Comparison of ENCODE assay signal across 22 cellular contexts in genomic region chr17:17524091-17524490, GRCh38. TPM values are rescaled to one million over a fixed set of nuclear protein-coding genes. Genes with fewer than 3 reads are reported as not detected.
DNase-seq lines count a peak whose midpoint lies in the region; ATAC-seq, FAIRE-seq and TF ChIP-seq lines count a peak whose summit lies in the region.
"Had no signal": no experiment of that assay in that cellular context is flagged by ENCODE, and none has a peak within 500 bp of the region (broad histone marks: within the 10 kb centered on the region; RNA-seq: fewer than 3 reads in every experiment).

No MANE protein-coding gene starts in this region.

- peaks cover 0 to 6% (median 0%) of the 10 kb centered on the region in 5 experiments for H3K9me3 Mint-ChIP-seq in brain
- peaks cover 6% of the 10 kb centered on the region for H3K9me3 Mint-ChIP-seq in nephron progenitor cell
- H3K9me3 Mint-ChIP-seq: HFFc6 had no signal

- H3K9me3 ChIP-seq in heart left ventricle = no peaks in the 10 kb centered on the region
- H3K9me3 ChIP-seq in uterus = no peaks in the 10 kb centered on the region
- H3K9me3 ChIP-seq: BLaER1 had no signal

- H3K4me3 ChIP-seq in heart left ventricle = no peak overlapping the region
- no peak overlapping the region for H3K4me3 ChIP-seq in uterus
- H3K4me3 ChIP-seq: BLaER1, GM23248 had no signal

- no peaks in the 10 kb centered on the region for H3K27me3 Mint-ChIP-seq in brain
- H3K27me3 Mint-ChIP-seq in nephron progenitor cell (ENCODE audit: low read depth, poor library complexity) = no peaks in the 10 kb centered on the region
- H3K27me3 Mint-ChIP-seq: CD4-positive, CD25-positive, alpha-beta regulatory T cell had no signal

- H3K27me3 ChIP-seq in heart left ventricle = no peaks in the 10 kb centered on the region
- H3K27me3 ChIP-seq in uterus = no peaks in the 10 kb centered on the region
- H3K27me3 ChIP-seq: BLaER1 had no signal

- H3K27ac Mint-ChIP-seq in brain = peak overlapping the region in 4 of 5 experiments; percentile 16 to 85 (median 46)
- H3K27ac Mint-ChIP-seq in nephron progenitor cell = peak overlapping the region; percentile 81
- H3K27ac Mint-ChIP-seq: CD4-positive, CD25-positive, alpha-beta regulatory T cell; HFFc6 had no signal

- H3K4me1 Mint-ChIP-seq in brain = peaks cover 41% of the 10 kb centered on the region
- H3K4me1 Mint-ChIP-seq in nephron progenitor cell = peaks cover 28% of the 10 kb centered on the region
- H3K4me1 Mint-ChIP-seq: CD4-positive, CD25-positive, alpha-beta regulatory T cell had no signal

- 97 to 100% (median 98%) methylated on average over 8 of the region's 8 CpGs for WGBS in heart left ventricle, 4 donors

- H3K36me3 Mint-ChIP-seq in brain = no peaks in the 10 kb centered on the region
- H3K36me3 Mint-ChIP-seq in nephron progenitor cell (ENCODE audit: low read depth) = peaks cover 5% of the 10 kb centered on the region

- TF ChIP-seq CTCF in heart left ventricle (IDR thresholded peaks at IDR 0.05) (no peak), brain (conservative IDR thresholded peaks at IDR 0.05) (no peak), nephron progenitor cell (IDR thresholded peaks at IDR 0.05) (no peak), uterus (IDR thresholded peaks at IDR 0.05) (no peak)

- no peak for TF ChIP-seq POLR2A in heart left ventricle (IDR thresholded peaks at IDR 0.05)
- TF ChIP-seq POLR2A in uterus (IDR thresholded peaks at IDR 0.05) = no peak

- H3K27ac ChIP-seq in heart left ventricle (no peak overlapping the region), uterus (no peak overlapping the region)
- H3K27ac ChIP-seq: GM23248 had no signal

- ATAC-seq in Right ventricle myocardium superior (ENCODE audit: poor library complexity) (no peak), heart left ventricle (no peak)
- ATAC-seq: SK-N-SH treated with all-trans-retinoic acid at 6 μM for 48 hours had no signal

- H3K4me3 Mint-ChIP-seq in brain (no peak overlapping the region), nephron progenitor cell (no peak overlapping the region)
- H3K4me3 Mint-ChIP-seq: CD4-positive, CD25-positive, alpha-beta regulatory T cell; H9; HFFc6 had no signal

- intact Hi-C loops in Right ventricle myocardium superior (cut with DNase I) (no loop called here), heart left ventricle (cut with DNase I) (no loop called here), uterus (cut with DNase I; ENCODE audit: low total_unique reads) (no loop called here)

- H3K36me3 ChIP-seq in heart left ventricle (peaks cover 0 to 4% (median 0%) of the 10 kb centered on the region in 9 donors), uterus (no peaks in the 10 kb centered on the region)
- H3K36me3 ChIP-seq: BLaER1 had no signal

- H3K4me1 ChIP-seq in heart left ventricle (peaks cover 0 to 37% (median 12%) of the 10 kb centered on the region in 12 donors), uterus (no peaks in the 10 kb centered on the region)

- peak; percentile 10 for DNase-seq in Right ventricle myocardium superior
- DNase-seq in heart left ventricle = no peak
- DNase-seq in nephron progenitor cell = no peak
- DNase-seq in RCC 7860 (ENCODE audit: low spot score) = no peak
- DNase-seq in activated CD4-positive, alpha-beta T cell treated with anti-CD3 and anti-CD28 coated beads for 1 hour = no peak
- DNase-seq in uterus = no peak
- DNase-seq: CD4-positive, CD25-positive, alpha-beta regulatory T cell; DMS53; GM23248; H9; HFFc6; MV-4-11; NCI-H1930; NCI-H2107 had no signal

- FAIRE-seq in RCC 7860 (lab: Jason Lieb, UNC) = no peak
- FAIRE-seq: A204.1, D721Med, G401.6, HTR-8/SVneo had no signal

RNA-seq across cellular contexts. Expression of gene RASD1, which starts 27.9 kb away (rescaled TPM):
- total RNA-seq in Right ventricle myocardium superior (39.8 TPM), heart left ventricle (10 to 100 TPM in 6 of 9 donors, 1 to 10 TPM in 3; 1.5 to 43.5 (median 16.2) TPM), uterus (10 to 100 TPM in 1 of 4 donors, 1 to 10 TPM in 2, under 1 TPM in 1; 0.59 to 12.7 (median 7.4) TPM)
- polyA plus RNA-seq in heart left ventricle (10 to 100 TPM; 18.4 to 79.2 TPM), brain (ENCODE audit: insufficient read depth, low read depth, low replicate concordance) (79.5 TPM)
- total RNA-seq: LHCN-M2 had no signal

RNA-seq across cellular contexts. Expression of gene MED9, which starts 47.3 kb away (rescaled TPM):
- total RNA-seq in Right ventricle myocardium superior (37.5 TPM), heart left ventricle (10 to 100 TPM; 26.3 to 64.4 (median 33.0) TPM), uterus (10 to 100 TPM in 3 of 4 donors, 1 to 10 TPM in 1; 3.2 to 17.4 (median 13.4) TPM)
- polyA plus RNA-seq in heart left ventricle (10 to 100 TPM; 36.2 to 44.7 TPM), brain (ENCODE audit: insufficient read depth, low read depth, low replicate concordance) (32.0 TPM)
